10 cellular contexts compared by ENCODE assay signal in genomic region chr3:70071138-70071537, GRCh38.
"Had no signal": no experiment of that assay in that cellular context is flagged by ENCODE, and none has a peak within 500 bp of the region (broad histone marks: within the 10 kb centered on the region; RNA-seq: fewer than 3 reads in every experiment).

No MANE protein-coding gene starts in this region.

- ATAC-seq: activated CD4-positive, CD25-positive, alpha-beta regulatory T cell treated with anti-CD3 and anti-CD28 coated beads, Interleukin-2, amount 50 U/mL, for 24 hours; activated naive CD8-positive, alpha-beta T cell treated with anti-CD3 and anti-CD28 coated beads, Interleukin-2, amount 50 U/mL, for 24 hours; pancreas; stimulated activated effector memory CD8-positive, alpha-beta T cell treated with anti-CD3 and anti-CD28 coated beads, Interleukin-12 subunit alpha, Interleukin-12 subunit beta, amount 100 ng/mL, for 72 hours had no signal

- H3K27ac Mint-ChIP-seq: activated naive CD4-positive, alpha-beta T cell treated with anti-CD3 and anti-CD28 coated beads for 36 hours; activated naive CD8-positive, alpha-beta T cell treated with anti-CD3 and anti-CD28 coated beads, Interleukin-2, amount 50 U/mL, for 24 hours; stimulated activated effector memory CD8-positive, alpha-beta T cell treated with anti-CD3 and anti-CD28 coated beads, Interleukin-12 subunit alpha, Interleukin-12 subunit beta, amount 100 ng/mL, for 72 hours had no signal

- H3K27ac ChIP-seq: pancreas had no signal

- H3K4me3 ChIP-seq: pancreas had no signal

- H3K4me1 Mint-ChIP-seq: activated naive CD8-positive, alpha-beta T cell treated with anti-CD3 and anti-CD28 coated beads, Interleukin-2, amount 50 U/mL, for 24 hours; stimulated activated effector memory CD8-positive, alpha-beta T cell treated with anti-CD3 and anti-CD28 coated beads, Interleukin-12 subunit alpha, Interleukin-12 subunit beta, amount 100 ng/mL, for 72 hours had no signal

- H3K4me3 Mint-ChIP-seq: activated naive CD4-positive, alpha-beta T cell treated with anti-CD3 and anti-CD28 coated beads for 36 hours; activated naive CD8-positive, alpha-beta T cell treated with anti-CD3 and anti-CD28 coated beads, Interleukin-2, amount 50 U/mL, for 24 hours; stimulated activated effector memory CD8-positive, alpha-beta T cell treated with anti-CD3 and anti-CD28 coated beads, Interleukin-12 subunit alpha, Interleukin-12 subunit beta, amount 100 ng/mL, for 72 hours had no signal

- H3K36me3 Mint-ChIP-seq: stimulated activated effector memory CD8-positive, alpha-beta T cell treated with anti-CD3 and anti-CD28 coated beads, Interleukin-12 subunit alpha, Interleukin-12 subunit beta, amount 100 ng/mL, for 72 hours had no signal

- H3K9me3 ChIP-seq: pancreas had no signal

- DNase-seq: activated CD4-positive, alpha-beta T cell treated with anti-CD3 and anti-CD28 coated beads, Interleukin-2, amount 50 U/mL, for 1 hour; activated naive CD4-positive, alpha-beta T cell treated with anti-CD3 and anti-CD28 coated beads for 36 hours; activated naive CD8-positive, alpha-beta T cell treated with anti-CD3 and anti-CD28 coated beads, Interleukin-2, amount 50 U/mL, for 24 hours; aorta; erythroblast; hypothalamus; pancreas; T-helper 9 cell had no signal

- H3K9me3 Mint-ChIP-seq: activated naive CD4-positive, alpha-beta T cell treated with anti-CD3 and anti-CD28 coated beads for 36 hours; activated naive CD8-positive, alpha-beta T cell treated with anti-CD3 and anti-CD28 coated beads, Interleukin-2, amount 50 U/mL, for 24 hours had no signal

- H3K36me3 ChIP-seq: pancreas had no signal
